Comparison of ENCODE assay signal across 22 cellular contexts in genomic region chr3:43304126-43304525, GRCh38.
"Had no signal": no experiment of that assay in that cellular context is flagged by ENCODE, and none has a peak within 500 bp of the region (broad histone marks: within the 10 kb centered on the region; RNA-seq: fewer than 3 reads in every experiment).

No MANE protein-coding gene starts in this region.

- H3K4me3 ChIP-seq: heart left ventricle, prostate gland, spleen, thyroid gland, upper lobe of right lung had no signal

- H3K27ac Mint-ChIP-seq: activated B cell treated with CpG ODN at 0.5 μM for 24 hours; activated CD4-positive, alpha-beta memory T cell treated with anti-CD3 and anti-CD28 coated beads for 36 hours; activated CD8-positive, alpha-beta memory T cell treated with anti-CD3 and anti-CD28 coated beads, Interleukin-2, amount 10 ng/mL, durations not matched to agents 7 days and 5 days had no signal

- DNase-seq: activated B cell treated with CpG ODN at 0.5 μM for 24 hours; activated CD4-positive, alpha-beta memory T cell treated with anti-CD3 and anti-CD28 coated beads for 36 hours; activated CD4-positive, alpha-beta T cell treated with anti-CD3 and anti-CD28 coated beads for 4 hours; activated CD8-positive, alpha-beta memory T cell treated with anti-CD3 and anti-CD28 coated beads, Interleukin-2, amount 10 ng/mL, durations not matched to agents 7 days and 5 days; activated gamma-delta T cell treated with Interleukin-2 at 50 U/mL for 16 hours; activated naive CD8-positive, alpha-beta T cell treated with anti-CD3 and anti-CD28 coated beads, Interleukin-2, amount 10 ng/mL, durations not matched to agents 7 days and 5 days; activated T-cell treated with anti-CD3 and anti-CD28 coated beads for 4 hours; amygdala; cortex of kidney; heart left ventricle; islet precursor cell; left cardiac atrium; midbrain; SK-N-SH; spleen; stimulated activated CD4-positive, alpha-beta T cell treated with anti-CD3 and anti-CD28 coated beads, Interleukin-4, amount 100 ng/mL, for 1 hour; stimulated activated naive CD8-positive, alpha-beta T cell treated with anti-CD3 and anti-CD28 coated beads, Interleukin-15, Interleukin-2, amounts not matched to agents 100 U/mL and 50 U/mL, for 24 hours; T-helper 9 cell; thyroid gland; upper lobe of right lung had no signal

- ATAC-seq: activated CD8-positive, alpha-beta memory T cell treated with anti-CD3 and anti-CD28 coated beads, Interleukin-2, amount 10 ng/mL, durations not matched to agents 7 days and 5 days; heart left ventricle; left cardiac atrium; stimulated activated naive CD8-positive, alpha-beta T cell treated with anti-CD3 and anti-CD28 coated beads, Interleukin-15, Interleukin-2, amounts not matched to agents 100 U/mL and 50 U/mL, for 24 hours; upper lobe of right lung had no signal

- H3K4me1 ChIP-seq: prostate gland had no signal

- H3K9me3 ChIP-seq: prostate gland, SK-N-SH, spleen, thyroid gland, upper lobe of right lung had no signal

- H3K27me3 Mint-ChIP-seq: activated B cell treated with CpG ODN at 0.5 μM for 24 hours; activated CD4-positive, alpha-beta memory T cell treated with anti-CD3 and anti-CD28 coated beads for 36 hours; activated CD8-positive, alpha-beta memory T cell treated with anti-CD3 and anti-CD28 coated beads, Interleukin-2, amount 10 ng/mL, durations not matched to agents 7 days and 5 days; activated naive CD8-positive, alpha-beta T cell treated with anti-CD3 and anti-CD28 coated beads, Interleukin-2, amount 10 ng/mL, durations not matched to agents 7 days and 5 days had no signal

- H3K4me3 Mint-ChIP-seq: activated B cell treated with CpG ODN at 0.5 μM for 24 hours; activated CD4-positive, alpha-beta memory T cell treated with anti-CD3 and anti-CD28 coated beads for 36 hours; activated CD8-positive, alpha-beta memory T cell treated with anti-CD3 and anti-CD28 coated beads, Interleukin-2, amount 10 ng/mL, durations not matched to agents 7 days and 5 days; activated naive CD8-positive, alpha-beta T cell treated with anti-CD3 and anti-CD28 coated beads, Interleukin-2, amount 10 ng/mL, durations not matched to agents 7 days and 5 days; neural crest cell had no signal

- H3K27ac ChIP-seq: heart left ventricle, prostate gland, spleen, thyroid gland, upper lobe of right lung had no signal

- H3K27me3 ChIP-seq: heart left ventricle, spleen, thyroid gland, upper lobe of right lung had no signal

- H3K9me3 Mint-ChIP-seq: activated B cell treated with CpG ODN at 0.5 μM for 24 hours; activated CD4-positive, alpha-beta memory T cell treated with anti-CD3 and anti-CD28 coated beads for 36 hours; activated naive CD8-positive, alpha-beta T cell treated with anti-CD3 and anti-CD28 coated beads, Interleukin-2, amount 10 ng/mL, durations not matched to agents 7 days and 5 days; neural crest cell had no signal

- H3K4me1 Mint-ChIP-seq: neural crest cell had no signal

- H3K36me3 ChIP-seq: prostate gland had no signal
